ENCODE assay signal across 8 cellular contexts in the genomic region with DNA sequence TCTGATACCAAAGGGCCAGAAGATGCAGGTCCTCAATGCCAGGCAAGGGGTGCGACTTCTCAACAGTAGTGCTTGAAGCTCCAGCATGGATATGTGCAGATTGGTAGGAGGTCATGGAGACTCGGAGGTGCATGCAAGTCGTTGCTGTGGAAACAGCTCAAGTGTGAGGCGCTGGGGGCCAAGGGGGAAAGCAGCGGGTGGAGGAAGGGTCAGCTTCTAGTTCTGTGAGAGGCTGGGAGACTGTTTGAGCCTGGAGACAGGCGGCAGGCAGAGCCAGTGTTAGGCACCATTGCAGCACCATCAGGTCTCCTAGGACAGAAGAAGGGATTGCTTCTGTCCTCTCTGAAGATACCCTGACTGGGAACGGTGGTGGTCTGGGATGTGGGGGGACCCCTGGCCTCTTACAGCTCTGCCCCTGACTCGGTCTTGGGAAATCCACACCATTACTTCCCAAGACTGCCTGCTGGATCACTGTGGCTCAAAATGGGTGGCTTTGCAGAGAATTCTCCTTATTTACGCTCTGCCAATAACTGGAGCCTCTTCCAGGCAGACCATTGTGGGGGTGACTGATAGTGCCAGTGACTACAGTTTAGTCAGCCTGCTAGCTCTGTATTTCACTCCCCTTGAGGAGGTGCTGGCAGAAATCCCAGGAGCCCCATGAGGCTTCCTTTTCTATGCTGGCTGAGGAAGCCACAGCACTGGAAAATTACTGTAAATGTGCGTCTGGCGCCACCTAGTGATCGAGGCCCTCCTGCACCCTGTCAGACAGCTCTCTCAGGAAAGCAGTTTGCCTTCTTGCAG. TPM values are rescaled to one million over a fixed set of nuclear protein-coding genes. Genes with fewer than 3 reads are reported as not detected.
A peak's percentile ranks its signal among the peaks of the same experiment; 100 is the strongest.
DNase-seq lines count a peak whose midpoint lies in the region; ATAC-seq and TF ChIP-seq lines count a peak whose summit lies in the region.

No MANE protein-coding gene starts in this region.

- H2BK5ac ChIP-seq in mesendoderm (ENCODE audit: low read length): no peak overlapping the region

- no peaks in the 10 kb centered on the region for H3K36me3 ChIP-seq in mesendoderm (ENCODE audit: control insufficient read depth, insufficient read depth, low read length)

- CTCF ChIA-PET in activated CD8-positive, alpha-beta T cell treated with anti-CD3 and anti-CD28 coated beads for 36 hours (lab: Charles Lee): interaction anchor here (0.6 to 6.2 kb wide), 19 partner anchors 9 to 459 kb away, joined by 3 to 61 read pairs (median 3); no protein-coding TSS in a partner anchor

- no peaks in the 10 kb centered on the region for H3K27me3 ChIP-seq in mesendoderm (ENCODE audit: insufficient read depth, low read length, poor library complexity)

- no peaks in the 10 kb centered on the region for H3K9me3 Mint-ChIP-seq in activated CD8-positive, alpha-beta T cell treated with anti-CD3 and anti-CD28 coated beads for 36 hours
- peaks cover 0 to 2% of the 10 kb centered on the region in 2 donors for H3K9me3 Mint-ChIP-seq in effector memory CD8-positive, alpha-beta T cell

- H3K27ac Mint-ChIP-seq in activated CD8-positive, alpha-beta T cell treated with anti-CD3 and anti-CD28 coated beads for 36 hours: no peak overlapping the region
- H3K27ac Mint-ChIP-seq in effector memory CD8-positive, alpha-beta T cell: no peak overlapping the region

- peak overlapping the region; percentile 83 for H2AK5ac ChIP-seq in mesendoderm (ENCODE audit: low read length)

- no peak overlapping the region for H4K5ac ChIP-seq in mesendoderm (ENCODE audit: low read length)

- no peak overlapping the region for H2BK120ac ChIP-seq in mesendoderm (ENCODE audit: low read depth, low read length)

- no peak overlapping the region for H3K4me2 ChIP-seq in mesendoderm (ENCODE audit: low read length)

- no peaks in the 10 kb centered on the region for H3K79me1 ChIP-seq in mesendoderm (ENCODE audit: low read length)

- intact Hi-C loops in activated CD8-positive, alpha-beta T cell treated with anti-CD3 and anti-CD28 coated beads for 36 hours (cut with micrococcal nuclease): loop anchor here (5.0 to 10.0 kb wide), 3 partner anchors 121 to 621 kb away; no protein-coding TSS in a partner anchor

- peak overlapping the region; percentile 65 for H3K56ac ChIP-seq in mesendoderm (ENCODE audit: low read length)

- no peak overlapping the region for H3K18ac ChIP-seq in mesendoderm (ENCODE audit: low read length)

- no peak overlapping the region for H3K27ac ChIP-seq in mesendoderm (ENCODE audit: low read depth, low read length)

- no peak overlapping the region for H4K8ac ChIP-seq in mesendoderm (ENCODE audit: low read depth, low read length)

- DNase-seq in activated gamma-delta T cell treated with Interleukin-2 at 50 U/mL for 16 hours: peak; percentile 49
- no peak for DNase-seq in activated gamma-delta T cell (lab: John Stamatoyannopoulos, UW)
- DNase-seq in HK-2 (ENCODE audit: unreplicated experiment): peak; percentile 95
- DNase-seq in NCI-H748 (lab: John Stamatoyannopoulos, UW; ENCODE audit: unreplicated experiment): peak; percentile 83
- DNase-seq in activated CD8-positive, alpha-beta T cell treated with anti-CD3 and anti-CD28 coated beads for 36 hours: peak; percentile 82
- peak; percentile 33 to 41 (median 39) for DNase-seq in effector memory CD8-positive, alpha-beta T cell
- peak; percentile 91 for DNase-seq in mesendoderm
- peak; percentile 53 for DNase-seq in stimulated activated CD8-positive, alpha-beta memory T cell treated with anti-CD3 and anti-CD28 coated beads, Interleukin-4, amount 100 ng/mL, for 24 hours (ENCODE audit: low read depth)

- no peaks in the 10 kb centered on the region for H3K79me2 ChIP-seq in mesendoderm (ENCODE audit: control insufficient read depth, insufficient read depth, low read length)

- H3K4me3 ChIP-seq in mesendoderm (ENCODE audit: low read length): no peak overlapping the region

- no peak overlapping the region for H2BK15ac ChIP-seq in mesendoderm (replicated peaks; ENCODE audit: low read depth)

- H3K4me3 Mint-ChIP-seq in activated CD8-positive, alpha-beta T cell treated with anti-CD3 and anti-CD28 coated beads for 36 hours: no peak overlapping the region
- H3K4me3 Mint-ChIP-seq in effector memory CD8-positive, alpha-beta T cell: no peak overlapping the region

- H3K9ac ChIP-seq in mesendoderm (ENCODE audit: low read length): no peak overlapping the region

- H3K4ac ChIP-seq in mesendoderm (ENCODE audit: low read depth, low read length): no peak overlapping the region

- H3K23ac ChIP-seq in mesendoderm (ENCODE audit: low read length): no peak overlapping the region

- no peaks in the 10 kb centered on the region for H3K4me1 Mint-ChIP-seq in activated CD8-positive, alpha-beta T cell treated with anti-CD3 and anti-CD28 coated beads for 36 hours (ENCODE audit: low read depth)
- H3K4me1 Mint-ChIP-seq in effector memory CD8-positive, alpha-beta T cell (ENCODE audit: low read depth in 2 of 2): no peaks in the 10 kb centered on the region

- TF ChIP-seq CTCF in activated CD8-positive, alpha-beta T cell treated with anti-CD3 and anti-CD28 coated beads for 36 hours (IDR thresholded peaks at IDR 0.05): peak; percentile 84

- peaks cover 8% of the 10 kb centered on the region for H3K4me1 ChIP-seq in mesendoderm (ENCODE audit: control insufficient read depth, low read depth, low read length)

- no peaks in the 10 kb centered on the region for H3K27me3 Mint-ChIP-seq in activated CD8-positive, alpha-beta T cell treated with anti-CD3 and anti-CD28 coated beads for 36 hours
- peaks cover 0 to 21% of the 10 kb centered on the region in 2 donors for H3K27me3 Mint-ChIP-seq in effector memory CD8-positive, alpha-beta T cell

- POLR2A ChIA-PET in activated CD8-positive, alpha-beta T cell treated with anti-CD3 and anti-CD28 coated beads for 36 hours (lab: Charles Lee): interaction anchor here (1.0 kb wide), 1 partner anchor 11 kb away, joined by 3 read pairs; no protein-coding TSS in a partner anchor

- peak; percentile 55 for ATAC-seq in activated CD8-positive, alpha-beta T cell treated with anti-CD3 and anti-CD28 coated beads for 36 hours
- ATAC-seq in effector memory CD8-positive, alpha-beta T cell (replicated peaks): no peak

- H3K36me3 Mint-ChIP-seq in activated CD8-positive, alpha-beta T cell treated with anti-CD3 and anti-CD28 coated beads for 36 hours (ENCODE audit: low read depth): no peaks in the 10 kb centered on the region
- no peaks in the 10 kb centered on the region for H3K36me3 Mint-ChIP-seq in effector memory CD8-positive, alpha-beta T cell (ENCODE audit: insufficient read depth)

- WGBS in mesendoderm (ENCODE audit: extremely low coverage, insufficient coverage, low lambda C conversion rate): no CpG with 5 or more reads among the region's 12 CpGs

RNA-seq across cellular contexts. Expression of gene VANGL1, which starts 46.3 kb away (rescaled TPM):
- 1 to 10 TPM; 1.9 to 2.7 TPM for total RNA-seq in activated CD8-positive, alpha-beta T cell treated with anti-CD3 and anti-CD28 coated beads for 36 hours
- polyA plus RNA-seq in mesendoderm (2013, experiment 1 of 2): 71.3 TPM
- polyA plus RNA-seq in mesendoderm (2013, experiment 2 of 2): 69.6 TPM
